8 cellular contexts compared by ENCODE assay signal in genomic region chrX:130393451-130394074, GRCh38. TPM values are rescaled to one million over a fixed set of nuclear protein-coding genes. Genes with fewer than 3 reads are reported as not detected.
A peak's percentile ranks its signal among the peaks of the same experiment; 100 is the strongest.
DNase-seq lines count a peak whose midpoint lies in the region; ATAC-seq and TF ChIP-seq lines count a peak whose summit lies in the region.

No MANE protein-coding gene starts in this region.

- H3K4me3 ChIP-seq in BE2C (ENCODE audit: low read depth, low read length), result no peak overlapping the region
- H3K4me3 ChIP-seq in GM23338, result no peak overlapping the region
- no peak overlapping the region for H3K4me3 ChIP-seq in liver (ENCODE audit: low read depth in 1 of 3, low read length in 3 of 3)

- no peaks in the 10 kb centered on the region for H3K36me3 Mint-ChIP-seq in GM23338 (ENCODE audit: low read depth)
- no peaks in the 10 kb centered on the region for H3K36me3 Mint-ChIP-seq in chondrocyte (ENCODE audit: low read depth)
- peaks cover 3% of the 10 kb centered on the region for H3K36me3 Mint-ChIP-seq in T-helper 17 cell (ENCODE audit: low read depth)

- H3K27ac Mint-ChIP-seq in GM23338 (no peak overlapping the region), chondrocyte (ENCODE audit: unreplicated experiment) (no peak overlapping the region), T-helper 17 cell (no peak overlapping the region)

- peak; percentile 47 for DNase-seq in BE2C
- peak; percentile 67 for DNase-seq in GM23338 (ENCODE audit: low spot score)
- DNase-seq in NCI-H526 (lab: John Stamatoyannopoulos, UW), result peak; percentile 40 to 65
- DNase-seq in chondrocyte (ENCODE audit: low spot score), result no peak
- DNase-seq in effector CD8-positive, alpha-beta T cell (lab: John Stamatoyannopoulos, UW), result no peak
- DNase-seq in T-helper 17 cell, result no peak

- no peak overlapping the region for H3K4me2 ChIP-seq in GM23338

- H3K27ac ChIP-seq in GM23338 (ENCODE audit: low read depth), result no peak overlapping the region
- H3K27ac ChIP-seq in liver (ENCODE audit: low read depth in 1 of 2, low read length in 2 of 2), result no peak overlapping the region

- 31% methylated on average over 5 of the region's 5 CpGs for WGBS in liver

- H4K20me1 ChIP-seq in GM23338 (replicated peaks; ENCODE audit: insufficient read depth), result no peaks in the 10 kb centered on the region

- no peak overlapping the region for H3K4me3 Mint-ChIP-seq in GM23338
- H3K4me3 Mint-ChIP-seq in chondrocyte (ENCODE audit: unreplicated experiment), result no peak overlapping the region
- no peak overlapping the region for H3K4me3 Mint-ChIP-seq in T-helper 17 cell

- H3K9ac ChIP-seq in liver (ENCODE audit: low read depth in 1 of 2, low read length in 2 of 2), result no peak overlapping the region

- H3K27me3 Mint-ChIP-seq in GM23338 (ENCODE audit: insufficient read depth, low read depth, poor library complexity) (peaks cover 2% of the 10 kb centered on the region), chondrocyte (ENCODE audit: low read depth) (peaks cover 21% of the 10 kb centered on the region), T-helper 17 cell (peaks cover 20% of the 10 kb centered on the region)

- no peaks in the 10 kb centered on the region for H3F3A ChIP-seq in GM23338 (replicated peaks; ENCODE audit: low read depth)

- H3K36me3 ChIP-seq in BE2C (no peaks in the 10 kb centered on the region), GM23338 (ENCODE audit: insufficient read depth) (no peaks in the 10 kb centered on the region), liver (ENCODE audit: control insufficient read depth in 4 of 4, insufficient read depth in 3 of 4, low read depth in 1 of 4, low read length in 3 of 4) (no peaks in the 10 kb centered on the region)

- no peaks in the 10 kb centered on the region for H3K79me2 ChIP-seq in GM23338 (replicated peaks; ENCODE audit: insufficient read depth)

- ATAC-seq in GM23338, result peak; percentile 81
- ATAC-seq in GM19324 (IDR thresholded peaks at IDR 0.05; ENCODE audit: low FRiP score, unreplicated experiment), result no peak
- no peak for ATAC-seq in T-helper 17 cell

- H3K27me3 ChIP-seq in BE2C (no peaks in the 10 kb centered on the region), GM23338 (ENCODE audit: insufficient read depth) (no peaks in the 10 kb centered on the region), liver (ENCODE audit: control insufficient read depth in 4 of 4, insufficient read depth in 4 of 4, low read length in 3 of 4) (peaks cover 0 to 3% (median 0%) of the 10 kb centered on the region in 4 donors)

- peak; percentile 74 to 86 for TF ChIP-seq RAD21 in liver (IDR thresholded peaks at IDR 0.05)

- no peak overlapping the region for H2AFZ ChIP-seq in GM23338

- H3K9me2 ChIP-seq in GM23338 (ENCODE audit: insufficient read depth), result no peaks in the 10 kb centered on the region

- H3K9me3 ChIP-seq in BE2C, result no peaks in the 10 kb centered on the region
- no peaks in the 10 kb centered on the region for H3K9me3 ChIP-seq in liver (ENCODE audit: control insufficient read depth in 4 of 4, low read length in 3 of 4)
- no peaks in the 10 kb centered on the region for H3K9me3 ChIP-seq in T-helper 17 cell (ENCODE audit: control insufficient read depth, low read length, poor library complexity, severe bottlenecking)

- no peaks in the 10 kb centered on the region for H3K9me3 Mint-ChIP-seq in GM23338
- H3K9me3 Mint-ChIP-seq in chondrocyte (ENCODE audit: low read depth), result no peaks in the 10 kb centered on the region

- H3K4me1 ChIP-seq in BE2C, result no peaks in the 10 kb centered on the region
- no peaks in the 10 kb centered on the region for H3K4me1 ChIP-seq in GM23338 (ENCODE audit: insufficient read depth)
- no peaks in the 10 kb centered on the region for H3K4me1 ChIP-seq in liver (ENCODE audit: control insufficient read depth in 4 of 4, insufficient read depth in 4 of 4, low read length in 3 of 4)

- TF ChIP-seq CTCF in BE2C (IDR thresholded peaks at IDR 0.05; ENCODE audit: low read depth, low read length), result peak; percentile 73
- TF ChIP-seq CTCF in GM23338 (conservative IDR thresholded peaks at IDR 0.05; ENCODE audit: low read depth in 2 of 2), result peak; percentile 64 to 82
- TF ChIP-seq CTCF in chondrocyte (IDR thresholded peaks at IDR 0.05), result peak; percentile 83
- TF ChIP-seq CTCF in liver (IDR thresholded peaks at IDR 0.05; ENCODE audit: low read depth, low read length, missing input control), result peak; percentile 65

- H3K4me1 Mint-ChIP-seq in GM23338 (no peaks in the 10 kb centered on the region), chondrocyte (ENCODE audit: low read depth) (no peaks in the 10 kb centered on the region), T-helper 17 cell (no peaks in the 10 kb centered on the region)

TF ChIP-seq in GM23338, 12 proteins besides CTCF, POLR2A, EP300 and RAD21:
- TF ChIP-seq ZNF114 (CRISPR knock-in tag; IDR thresholded peaks at IDR 0.05) (no peak), NANOG (IDR thresholded peaks at IDR 0.05; ENCODE audit: borderline replicate concordance) (no peak), EZH2 (IDR thresholded peaks at IDR 0.05; ENCODE audit: low read depth, unreplicated experiment) (no peak), ETS1 (IDR thresholded peaks at IDR 0.05) (no peak), CREB1 (CRISPR knock-in tag; IDR thresholded peaks at IDR 0.05; ENCODE audit: low read depth) (no peak), JUNB (IDR thresholded peaks at IDR 0.05; ENCODE audit: unreplicated experiment) (no peak)

TF ChIP-seq in liver, 16 proteins besides CTCF, POLR2A, EP300 and RAD21:
- TF ChIP-seq, protein P1, sequence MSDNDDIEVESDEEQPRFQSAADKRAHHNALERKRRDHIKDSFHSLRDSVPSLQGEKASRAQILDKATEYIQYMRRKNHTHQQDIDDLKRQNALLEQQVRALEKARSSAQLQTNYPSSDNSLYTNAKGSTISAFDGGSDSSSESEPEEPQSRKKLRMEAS (IDR thresholded peaks at IDR 0.05), result no peak
- no peak for TF ChIP-seq RXRA (IDR thresholded peaks at IDR 0.05)
- no peak for TF ChIP-seq FOXA1 (IDR thresholded peaks at IDR 0.05)
- no peak for TF ChIP-seq YY1 (IDR thresholded peaks at IDR 0.05)
- no peak for TF ChIP-seq REST (IDR thresholded peaks at IDR 0.05)
- no peak for TF ChIP-seq ZBTB33 (IDR thresholded peaks at IDR 0.05)
- no peak for TF ChIP-seq EGR1 (IDR thresholded peaks at IDR 0.05; ENCODE audit: low read depth in 2 of 2)
- no peak for TF ChIP-seq SP1 (IDR thresholded peaks at IDR 0.05)
- TF ChIP-seq NR2F2 (IDR thresholded peaks at IDR 0.05), result no peak

RNA-seq across cellular contexts. Expression of gene GPR119, which starts 8.1 kb away (rescaled TPM):
- polyA plus RNA-seq in BE2C (2012; ENCODE audit: insufficient read depth, insufficient read length, low read depth), result not detected
- total RNA-seq in GM23338 (2014; rRNA removed; shearing (Covaris generic)), result not detected in 2 replicates
- polyA plus RNA-seq in GM23338 (2016; fragmentation: Nextera tagmentation; extraction: Ambion mirVana), result not detected in 2 replicates
- total RNA-seq in chondrocyte, result not detected in 3 replicates
- total RNA-seq in liver, result 1 to 10 TPM in 1 of 2 donors, not detected in 1; 4.3 TPM
- polyA plus RNA-seq in liver, result not detected
- total RNA-seq in T-helper 17 cell, result not detected

RNA-seq across cellular contexts. Expression of gene RBMX2, which starts 8.2 kb away (rescaled TPM):
- 30.9 TPM for polyA plus RNA-seq in BE2C (2012; ENCODE audit: insufficient read depth, insufficient read length, low read depth)
- 13.4 and 16.1 TPM in 2 replicates for total RNA-seq in GM23338 (2014; rRNA removed; shearing (Covaris generic))
- polyA plus RNA-seq in GM23338 (2016; fragmentation: Nextera tagmentation; extraction: Ambion mirVana) (44.6 and 48.9 TPM in 2 replicates), liver (1 to 10 TPM; 5.2 to 8.8 TPM)
- total RNA-seq in chondrocyte (16.3 to 16.9 TPM (median 16.3 TPM) in 3 replicates), liver (1 to 10 TPM; 5.5 to 7.2 TPM), T-helper 17 cell (10 to 100 TPM; 18.8 to 21.4 TPM)

RNA-seq across cellular contexts. Expression of gene SLC25A14, which starts 53.8 kb away (rescaled TPM):
- 4.7 TPM for polyA plus RNA-seq in BE2C (2012; ENCODE audit: insufficient read depth, insufficient read length, low read depth)
- 8.3 and 12.3 TPM in 2 replicates for total RNA-seq in GM23338 (2014; rRNA removed; shearing (Covaris generic))
- polyA plus RNA-seq in GM23338 (2016; fragmentation: Nextera tagmentation; extraction: Ambion mirVana) (9.2 and 14.9 TPM in 2 replicates), liver (1 to 10 TPM; 2.7 to 5.6 TPM)
- total RNA-seq in chondrocyte (12.9 to 16.6 TPM (median 14.7 TPM) in 3 replicates), liver (1 to 10 TPM; 3.8 to 5.8 TPM), T-helper 17 cell (10 to 100 TPM; 14.8 to 17.2 TPM)

Comparison
In these comparisons a context has a peak if more than half of its experiments do, and no peak if none do; other contexts are left out.
1. DNase-seq: peak in BE2C (single experiment), GM23338 (single experiment) and NCI-H526 (2 of 2); none in chondrocyte (single experiment), effector CD8-positive, alpha-beta T cell (single experiment) and T-helper 17 cell (0 of 3).
2. Peak in every context shown above with its lines, with median percentiles within 50 percentile points of each other: CTCF ChIP-seq.